In the genomic region with DNA sequence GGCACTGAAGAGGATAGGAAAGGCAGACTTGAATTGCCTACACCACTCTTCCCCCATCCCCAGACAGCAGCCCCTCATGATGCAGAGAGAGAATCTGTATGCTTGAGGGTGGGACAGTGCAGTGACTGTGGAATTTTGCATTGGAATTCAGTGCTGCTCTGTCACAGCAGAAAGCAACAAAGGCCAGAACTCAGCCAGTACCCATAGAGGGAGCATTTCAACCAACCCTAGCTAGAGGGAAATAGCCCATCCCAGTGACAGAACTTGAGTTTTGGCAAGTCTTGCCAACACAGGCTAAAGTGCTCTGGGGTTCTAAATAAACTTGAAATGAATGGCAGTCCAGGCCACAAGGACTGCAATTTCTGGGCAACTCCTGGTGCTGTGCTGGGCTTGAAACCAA, we compare ENCODE assay signal across 1 cellular context.
TF ChIP-seq lines count a peak whose summit lies in the region.

No MANE protein-coding gene starts in this region.

TF ChIP-seq in HCT116, 20 proteins besides CTCF, POLR2A, EP300 and RAD21 (continued from another document):
- TF ChIP-seq, protein P1, sequence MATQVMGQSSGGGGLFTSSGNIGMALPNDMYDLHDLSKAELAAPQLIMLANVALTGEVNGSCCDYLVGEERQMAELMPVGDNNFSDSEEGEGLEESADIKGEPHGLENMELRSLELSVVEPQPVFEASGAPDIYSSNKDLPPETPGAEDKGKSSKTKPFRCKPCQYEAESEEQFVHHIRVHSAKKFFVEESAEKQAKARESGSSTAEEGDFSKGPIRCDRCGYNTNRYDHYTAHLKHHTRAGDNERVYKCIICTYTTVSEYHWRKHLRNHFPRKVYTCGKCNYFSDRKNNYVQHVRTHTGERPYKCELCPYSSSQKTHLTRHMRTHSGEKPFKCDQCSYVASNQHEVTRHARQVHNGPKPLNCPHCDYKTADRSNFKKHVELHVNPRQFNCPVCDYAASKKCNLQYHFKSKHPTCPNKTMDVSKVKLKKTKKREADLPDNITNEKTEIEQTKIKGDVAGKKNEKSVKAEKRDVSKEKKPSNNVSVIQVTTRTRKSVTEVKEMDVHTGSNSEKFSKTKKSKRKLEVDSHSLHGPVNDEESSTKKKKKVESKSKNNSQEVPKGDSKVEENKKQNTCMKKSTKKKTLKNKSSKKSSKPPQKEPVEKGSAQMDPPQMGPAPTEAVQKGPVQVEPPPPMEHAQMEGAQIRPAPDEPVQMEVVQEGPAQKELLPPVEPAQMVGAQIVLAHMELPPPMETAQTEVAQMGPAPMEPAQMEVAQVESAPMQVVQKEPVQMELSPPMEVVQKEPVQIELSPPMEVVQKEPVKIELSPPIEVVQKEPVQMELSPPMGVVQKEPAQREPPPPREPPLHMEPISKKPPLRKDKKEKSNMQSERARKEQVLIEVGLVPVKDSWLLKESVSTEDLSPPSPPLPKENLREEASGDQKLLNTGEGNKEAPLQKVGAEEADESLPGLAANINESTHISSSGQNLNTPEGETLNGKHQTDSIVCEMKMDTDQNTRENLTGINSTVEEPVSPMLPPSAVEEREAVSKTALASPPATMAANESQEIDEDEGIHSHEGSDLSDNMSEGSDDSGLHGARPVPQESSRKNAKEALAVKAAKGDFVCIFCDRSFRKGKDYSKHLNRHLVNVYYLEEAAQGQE (IDR thresholded peaks at IDR 0.05; ENCODE audit: low read depth) = no peak
- no peak for TF ChIP-seq JUND (IDR thresholded peaks at IDR 0.05)
- TF ChIP-seq FOSL1 (IDR thresholded peaks at IDR 0.05; ENCODE audit: low read depth) = no peak
- no peak for TF ChIP-seq TCF7L2 (IDR thresholded peaks at IDR 0.05; ENCODE audit: borderline replicate concordance, extremely low read depth, insufficient read depth, insufficient read length)
- TF ChIP-seq SIN3A (IDR thresholded peaks at IDR 0.05; ENCODE audit: low read depth) = no peak
